Comparison of ENCODE assay signal across 8 cellular contexts in genomic region chr1:46183119-46183842, GRCh38. TPM values are rescaled to one million over a fixed set of nuclear protein-coding genes. Genes with fewer than 3 reads are reported as not detected.
A peak's percentile ranks its signal among the peaks of the same experiment; 100 is the strongest.
DNase-seq lines count a peak whose midpoint lies in the region; ATAC-seq, FAIRE-seq and TF ChIP-seq lines count a peak whose summit lies in the region.

No MANE protein-coding gene starts in this region.

- no peaks in the 10 kb centered on the region for H3K9me3 ChIP-seq in MG63
- no peaks in the 10 kb centered on the region for H3K9me3 ChIP-seq in keratinocyte (ENCODE audit: control insufficient read depth, low read depth, low read length)
- H3K9me3 ChIP-seq in thymus (ENCODE audit: control insufficient read depth): no peaks in the 10 kb centered on the region
- no peaks in the 10 kb centered on the region for H3K9me3 ChIP-seq in MM.1S (replicated peaks; ENCODE audit: insufficient read depth, low read length)

- H3K9ac ChIP-seq in keratinocyte (ENCODE audit: control insufficient read depth, extremely low read depth, insufficient read depth, low read length) (peak overlapping the region; percentile 51), MM.1S (ENCODE audit: low read length) (no peak overlapping the region)

- H2AFZ ChIP-seq in keratinocyte (ENCODE audit: control insufficient read depth, low read length): no peak overlapping the region
- no peak overlapping the region for H2AFZ ChIP-seq in MM.1S (ENCODE audit: low read length)

- H3K27ac ChIP-seq in keratinocyte (ENCODE audit: control insufficient read depth, insufficient read depth, low read length) (peak overlapping the region; percentile 80), thymus (ENCODE audit: low read depth) (peak overlapping the region; percentile 47), MM.1S (ENCODE audit: low read length) (no peak overlapping the region)

- peak; percentile 98 for FAIRE-seq in keratinocyte (lab: Jason Lieb, UNC)

- no peaks in the 10 kb centered on the region for H3F3A ChIP-seq in MM.1S (ENCODE audit: insufficient read depth, low read length)

- H3K4me1 ChIP-seq in keratinocyte (ENCODE audit: control insufficient read depth, extremely low read depth, insufficient read depth, low read length) (peaks cover 71% of the 10 kb centered on the region), thymus (ENCODE audit: control insufficient read depth, insufficient read depth, low read length) (peaks cover 25% of the 10 kb centered on the region), MM.1S (ENCODE audit: low read length) (no peaks in the 10 kb centered on the region)

- no peaks in the 10 kb centered on the region for H3K27me3 ChIP-seq in MG63
- H3K27me3 ChIP-seq in keratinocyte (ENCODE audit: control insufficient read depth, extremely low read depth, insufficient read depth, low read length): no peaks in the 10 kb centered on the region
- H3K27me3 ChIP-seq in thymus (ENCODE audit: control insufficient read depth, insufficient read depth): no peaks in the 10 kb centered on the region
- no peaks in the 10 kb centered on the region for H3K27me3 ChIP-seq in MM.1S (replicated peaks; ENCODE audit: insufficient read depth, low read length)

- H4K20me1 ChIP-seq in keratinocyte (ENCODE audit: control insufficient read depth, extremely low read depth, insufficient read depth, low read length) (no peaks in the 10 kb centered on the region), MM.1S (ENCODE audit: insufficient read depth, low read length) (no peaks in the 10 kb centered on the region)

- peaks cover 4% of the 10 kb centered on the region for H3K9me1 ChIP-seq in keratinocyte (ENCODE audit: control insufficient read depth, extremely low read depth, insufficient read depth, low read length)

- dilution Hi-C loops in keratinocyte (cut with MboI; ENCODE audit: extremely low pct_ligation_motif_present, low sequenced_read_pairs): loop anchor here (25.0 kb wide), 1 partner anchor 146 kb away; no protein-coding TSS in a partner anchor

- DNase-seq in AG09309 (ENCODE audit: low read depth) (peak; percentile 90), MG63 (peak; percentile 99), astrocyte of the spinal cord (ENCODE audit: low read depth, low spot score) (peak; percentile 93), keratinocyte (ENCODE audit: low read depth, low spot score) (peak; percentile 96), MM.1S (no peak)
- DNase-seq in activated CD8-positive, alpha-beta memory T cell treated with anti-CD3 and anti-CD28 coated beads, Interleukin-2, amount 50 U/mL, for 4 hours: no peak

- H3K4me3 ChIP-seq in AG09309 (ENCODE audit: control insufficient read depth, low read depth, low read length): no peak overlapping the region
- H3K4me3 ChIP-seq in MG63: no peak overlapping the region
- H3K4me3 ChIP-seq in astrocyte of the spinal cord (ENCODE audit: low read depth, low read length): no peak overlapping the region
- H3K4me3 ChIP-seq in keratinocyte (ENCODE audit: control insufficient read depth in 2 of 3, extremely low read depth in 1 of 3, insufficient read depth in 2 of 3, low read depth in 1 of 3, low read length in 3 of 3): peak overlapping the region; percentile 11 to 54 (median 14)
- no peak overlapping the region for H3K4me3 ChIP-seq in thymus (ENCODE audit: low read length)
- no peak overlapping the region for H3K4me3 ChIP-seq in MM.1S (ENCODE audit: low read length)

- H3K79me2 ChIP-seq in keratinocyte (ENCODE audit: control insufficient read depth, insufficient read depth, low read length): peaks cover 6% of the 10 kb centered on the region
- H3K79me2 ChIP-seq in MM.1S (ENCODE audit: low read length): no peaks in the 10 kb centered on the region

- H3K9me2 ChIP-seq in MM.1S (replicated peaks; ENCODE audit: insufficient read depth, low read length): no peaks in the 10 kb centered on the region

- in situ Hi-C loops in astrocyte of the spinal cord (cut with HindIII; ENCODE audit: low sequenced_read_pairs): no loop called here

- H3K4me2 ChIP-seq in keratinocyte (ENCODE audit: control insufficient read depth, extremely low read depth, insufficient read depth, low read depth, low read length): peak overlapping the region; percentile 92
- H3K4me2 ChIP-seq in MM.1S (ENCODE audit: low read depth, low read length): no peak overlapping the region

- no peak for TF ChIP-seq CTCF in AG09309 (IDR thresholded peaks at IDR 0.05; ENCODE audit: control insufficient read depth, insufficient read depth, low read depth, low read length, missing control alignments)
- no peak for TF ChIP-seq CTCF in astrocyte of the spinal cord (IDR thresholded peaks at IDR 0.05; ENCODE audit: low read depth, low read length)
- peak in 2 of 3 experiments; percentile 22 to 38 for TF ChIP-seq CTCF in keratinocyte (optimal IDR thresholded peaks at IDR 0.05 in 1 of 3, IDR thresholded peaks at IDR 0.05 in 1 of 3, conservative IDR thresholded peaks at IDR 0.05 in 1 of 3; ENCODE audit: extremely low read depth in 1 of 3, insufficient read depth in 2 of 3, low read length in 3 of 3)
- TF ChIP-seq CTCF in MM.1S (IDR thresholded peaks at IDR 0.05; ENCODE audit: low read length): no peak

- 93% methylated on average over 7 of the region's 7 CpGs for WGBS in thymus

- ATAC-seq in GM21825 (IDR thresholded peaks at IDR 0.05; ENCODE audit: unreplicated experiment): no peak

- peaks cover 4% of the 10 kb centered on the region; the same call in 1 of the 2 replicates for H3K36me3 ChIP-seq in MG63
- peaks cover 24 to 26% of the 10 kb centered on the region in 2 experiments for H3K36me3 ChIP-seq in keratinocyte (ENCODE audit: control insufficient read depth in 2 of 2, extremely low read depth in 1 of 2, insufficient read depth in 2 of 2, low read length in 2 of 2)
- H3K36me3 ChIP-seq in thymus (ENCODE audit: control insufficient read depth, insufficient read depth): no peaks in the 10 kb centered on the region
- H3K36me3 ChIP-seq in MM.1S (replicated peaks; ENCODE audit: insufficient read depth, low read length): no peaks in the 10 kb centered on the region

RNA-seq across cellular contexts. Expression of gene P3R3URF, which starts 7.0 kb away (rescaled TPM):
- total RNA-seq in MG63 (2014; rRNA removed; shearing (Covaris generic); ENCODE audit: low replicate concordance): not detected in 2 replicates
- polyA plus RNA-seq in keratinocyte (not detected in 3 replicates), thymus (not detected)
- polyA plus RNA-seq in keratinocyte (2011; ENCODE audit: low read depth): not detected
- polyA plus RNA-seq in keratinocyte (2011; cell fraction: cytosol; rRNA removed): not detected in 2 replicates
- not detected in 2 replicates for polyA plus RNA-seq in keratinocyte (2011; cell fraction: nucleus; rRNA removed)
- not detected in 2 replicates for polyA plus RNA-seq in keratinocyte (2012; ENCODE audit: low replicate concordance)
- not detected in 3 replicates for polyA minus RNA-seq in keratinocyte
- polyA minus RNA-seq in keratinocyte (2011; cell fraction: cytosol; rRNA and poly(A)+ RNA removed): not detected
- polyA minus RNA-seq in keratinocyte (2011; cell fraction: nucleus; rRNA and poly(A)+ RNA removed): not detected in 2 replicates

RNA-seq across cellular contexts. Expression of gene TSPAN1, which starts 8.4 kb away (rescaled TPM):
- not detected in 2 replicates for total RNA-seq in MG63 (2014; rRNA removed; shearing (Covaris generic); ENCODE audit: low replicate concordance)
- polyA plus RNA-seq in keratinocyte (312 to 376 TPM (median 362 TPM) in 3 replicates), thymus (6.9 TPM)
- polyA plus RNA-seq in keratinocyte (2011; ENCODE audit: low read depth): 86.1 TPM
- 402 and 490 TPM in 2 replicates for polyA plus RNA-seq in keratinocyte (2011; cell fraction: cytosol; rRNA removed)
- polyA plus RNA-seq in keratinocyte (2011; cell fraction: nucleus; rRNA removed): 869 and 873 TPM in 2 replicates
- polyA plus RNA-seq in keratinocyte (2012; ENCODE audit: low replicate concordance): 85.3 and 177 TPM in 2 replicates
- polyA minus RNA-seq in keratinocyte: 327 to 474 TPM (median 467 TPM) in 3 replicates
- polyA minus RNA-seq in keratinocyte (2011; cell fraction: cytosol; rRNA and poly(A)+ RNA removed): 249 TPM
- polyA minus RNA-seq in keratinocyte (2011; cell fraction: nucleus; rRNA and poly(A)+ RNA removed): 322 and 407 TPM in 2 replicates

RNA-seq across cellular contexts. Expression of gene POMGNT1, which starts 15.0 kb away (rescaled TPM):
- total RNA-seq in MG63 (2014; rRNA removed; shearing (Covaris generic); ENCODE audit: low replicate concordance): 69.4 and 89.7 TPM in 2 replicates
- 49.6 to 64.6 TPM (median 60.9 TPM) in 3 replicates for polyA plus RNA-seq in keratinocyte
- 12.7 TPM for polyA plus RNA-seq in keratinocyte (2011; ENCODE audit: low read depth)
- polyA plus RNA-seq in keratinocyte (2011; cell fraction: cytosol; rRNA removed): 35.6 and 44.8 TPM in 2 replicates
- 66.8 and 76.4 TPM in 2 replicates for polyA plus RNA-seq in keratinocyte (2011; cell fraction: nucleus; rRNA removed)
- 40.0 and 71.7 TPM in 2 replicates for polyA plus RNA-seq in keratinocyte (2012; ENCODE audit: low replicate concordance)
- polyA minus RNA-seq in keratinocyte: 48.6 to 94.7 TPM (median 54.7 TPM) in 3 replicates
- 47.2 TPM for polyA minus RNA-seq in keratinocyte (2011; cell fraction: cytosol; rRNA and poly(A)+ RNA removed)
- polyA minus RNA-seq in keratinocyte (2011; cell fraction: nucleus; rRNA and poly(A)+ RNA removed): 34.8 and 41.8 TPM in 2 replicates
- polyA plus RNA-seq in thymus: 44.9 TPM

RNA-seq across cellular contexts. Expression of gene LURAP1, which starts 19.9 kb away (rescaled TPM):
- 0.16 TPM in 1 of 2 replicates, not detected in the other for total RNA-seq in MG63 (2014; rRNA removed; shearing (Covaris generic); ENCODE audit: low replicate concordance)
- polyA plus RNA-seq in keratinocyte (3.5 to 4.5 TPM (median 4.1 TPM) in 3 replicates), thymus (1.5 TPM)
- 0.47 TPM for polyA plus RNA-seq in keratinocyte (2011; ENCODE audit: low read depth)
- polyA plus RNA-seq in keratinocyte (2011; cell fraction: cytosol; rRNA removed): 1.9 and 2.2 TPM in 2 replicates
- polyA plus RNA-seq in keratinocyte (2011; cell fraction: nucleus; rRNA removed): 5.3 and 7.1 TPM in 2 replicates
- polyA plus RNA-seq in keratinocyte (2012; ENCODE audit: low replicate concordance): 0.93 and 2.1 TPM in 2 replicates
- 2.4 to 3.4 TPM (median 3.4 TPM) in 3 replicates for polyA minus RNA-seq in keratinocyte
- 1.3 TPM for polyA minus RNA-seq in keratinocyte (2011; cell fraction: cytosol; rRNA and poly(A)+ RNA removed)
- polyA minus RNA-seq in keratinocyte (2011; cell fraction: nucleus; rRNA and poly(A)+ RNA removed): 1.8 and 3.0 TPM in 2 replicates

RNA-seq across cellular contexts. Expression of gene PIK3R3, which starts 50.9 kb away (rescaled TPM):
- total RNA-seq in MG63 (2014; rRNA removed; shearing (Covaris generic); ENCODE audit: low replicate concordance): 2.5 and 3.4 TPM in 2 replicates
- polyA plus RNA-seq in keratinocyte (6.8 to 11.9 TPM (median 11.7 TPM) in 3 replicates), thymus (13.3 TPM)
- polyA plus RNA-seq in keratinocyte (2011; ENCODE audit: low read depth): 1.7 TPM
- polyA plus RNA-seq in keratinocyte (2011; cell fraction: cytosol; rRNA removed): 6.5 and 9.3 TPM in 2 replicates
- 10.5 and 12.5 TPM in 2 replicates for polyA plus RNA-seq in keratinocyte (2011; cell fraction: nucleus; rRNA removed)
- polyA plus RNA-seq in keratinocyte (2012; ENCODE audit: low replicate concordance): 2.9 and 9.7 TPM in 2 replicates
- 6.6 to 22.0 TPM (median 16.7 TPM) in 3 replicates for polyA minus RNA-seq in keratinocyte
- 10.0 TPM for polyA minus RNA-seq in keratinocyte (2011; cell fraction: cytosol; rRNA and poly(A)+ RNA removed)
- polyA minus RNA-seq in keratinocyte (2011; cell fraction: nucleus; rRNA and poly(A)+ RNA removed): 11.1 and 21.7 TPM in 2 replicates

Comparison
In these comparisons a context has a peak if more than half of its experiments do, and no peak if none do; other contexts are left out.
1. DNase-seq: peak in AG09309 (single experiment), MG63 (single experiment), astrocyte of the spinal cord (single experiment) and keratinocyte (single experiment); none in MM.1S (single experiment) and activated CD8-positive, alpha-beta memory T cell treated with anti-CD3 and anti-CD28 coated beads, Interleukin-2, amount 50 U/mL, for 4 hours (single experiment).
2. H3K4me3 ChIP-seq: peak in keratinocyte (3 of 3); none in AG09309 (single experiment), MG63 (single experiment), astrocyte of the spinal cord (single experiment), thymus (single experiment) and MM.1S (single experiment).
3. CTCF ChIP-seq: peak in keratinocyte (2 of 3); none in AG09309 (single experiment), astrocyte of the spinal cord (single experiment) and MM.1S (single experiment).
4. RNA of gene TSPAN1, which starts 8.4 kb away (polyA plus RNA-seq): 85.3 to 873 TPM in keratinocyte; 6.9 TPM in thymus (single experiment); every median in the first group is over 10 times any median in the second.